Comparison of ENCODE assay signal across 13 cellular contexts in genomic region chr10:103507235-103508191, GRCh38. TPM values are rescaled to one million over a fixed set of nuclear protein-coding genes. Genes with fewer than 3 reads are reported as not detected.
DNase-seq lines count a peak whose midpoint lies in the region; ATAC-seq, FAIRE-seq and TF ChIP-seq lines count a peak whose summit lies in the region.
"Had no signal": no experiment of that assay in that cellular context is flagged by ENCODE, and none has a peak within 500 bp of the region (broad histone marks: within the 10 kb centered on the region; RNA-seq: fewer than 3 reads in every experiment).

No MANE protein-coding gene starts in this region.

- no peaks in the 10 kb centered on the region for H3K36me3 Mint-ChIP-seq in nephron (ENCODE audit: low read depth)

- TF ChIP-seq CTCF in GM10266 (IDR thresholded peaks at IDR 0.05; ENCODE audit: control insufficient read depth, insufficient read depth, low read depth, missing control alignments), result peak; percentile 14
- TF ChIP-seq CTCF in GM12878 (IDR thresholded peaks at IDR 0.05 in 2 of 3, conservative IDR thresholded peaks at IDR 0.05 in 1 of 3; ENCODE audit: control insufficient read depth in 2 of 3, extremely low read depth in 1 of 3, insufficient read depth in 1 of 3, low read depth in 3 of 3, low read length in 3 of 3), result peak in 2 of 3 experiments; percentile 10 to 11; a peak in 1 of 6 replicates
- no peak for TF ChIP-seq CTCF in nephron (IDR thresholded peaks at IDR 0.05; ENCODE audit: unreplicated experiment in 3 of 3)

- DNase-seq in GM10266 (ENCODE audit: extremely low spot score) (no peak), NCI-H1436 (lab: John Stamatoyannopoulos, UW) (peak; percentile 82), GM12878 (ENCODE audit: low read depth, low spot score) (no peak), germinal center (ENCODE audit: low spot score) (no peak), HuH-7.5 (ENCODE audit: low spot score) (no peak), NCI-H524 treated with DMSO at 0.1 percent for 48 hours (lab: John Stamatoyannopoulos, UW) (no peak)
- DNase-seq: activated CD8-positive, alpha-beta T cell treated with anti-CD3 and anti-CD28 coated beads for 36 hours; activated naive CD8-positive, alpha-beta T cell treated with anti-CD3 and anti-CD28 coated beads, Interleukin-2, amount 50 U/mL, for 24 hours; effector memory CD8-positive, alpha-beta T cell had no signal

- H2AFZ ChIP-seq in GM12878 (ENCODE audit: control insufficient read depth, low read depth, low read length), result no peak overlapping the region

- peaks cover 46% of the 10 kb centered on the region for H3K27me3 Mint-ChIP-seq in nephron (ENCODE audit: low read depth)

- ATAC-seq in GM12878, result peak; percentile 11; the same call in 2 of the 3 replicates
- ATAC-seq in HG03175 (IDR thresholded peaks at IDR 0.05; ENCODE audit: unreplicated experiment), result no peak
- ATAC-seq: activated CD8-positive, alpha-beta T cell treated with anti-CD3 and anti-CD28 coated beads for 36 hours; activated naive CD8-positive, alpha-beta T cell treated with anti-CD3 and anti-CD28 coated beads, Interleukin-2, amount 50 U/mL, for 24 hours; effector memory CD8-positive, alpha-beta T cell had no signal

- H3K4me1 Mint-ChIP-seq in nephron, result peaks cover 33% of the 10 kb centered on the region

- peak overlapping the region in 2 of 3 experiments; percentile 22 to 66 for H3K27ac Mint-ChIP-seq in nephron
- H3K27ac Mint-ChIP-seq: activated CD8-positive, alpha-beta T cell treated with anti-CD3 and anti-CD28 coated beads for 36 hours; activated naive CD8-positive, alpha-beta T cell treated with anti-CD3 and anti-CD28 coated beads, Interleukin-2, amount 50 U/mL, for 24 hours; effector memory CD8-positive, alpha-beta T cell had no signal

- H3K9me3 Mint-ChIP-seq in nephron, result no peaks in the 10 kb centered on the region
- H3K9me3 Mint-ChIP-seq: activated CD8-positive, alpha-beta T cell treated with anti-CD3 and anti-CD28 coated beads for 36 hours; activated naive CD8-positive, alpha-beta T cell treated with anti-CD3 and anti-CD28 coated beads, Interleukin-2, amount 50 U/mL, for 24 hours; effector memory CD8-positive, alpha-beta T cell had no signal

- CTCF ChIA-PET in GM12878 (lab: Yijun Ruan, JAX), result no interaction called here

- in situ Hi-C loops in GM12878 (cut with MboI), result no loop called here

- no peak for TF ChIP-seq POLR2A in GM12878 (IDR thresholded peaks at IDR 0.05; ENCODE audit: low read depth, low read length)

- no peak overlapping the region for H3K4me2 ChIP-seq in GM12878 (ENCODE audit: control insufficient read depth, insufficient read depth)
- H3K4me2 ChIP-seq: KMS-11, smooth muscle cell had no signal

- no peak for FAIRE-seq in GM12878 (lab: Jason Lieb, UNC)

- no peaks in the 10 kb centered on the region for H3K36me3 ChIP-seq in GM12878 (ENCODE audit: control insufficient read depth in 2 of 2, insufficient read depth in 2 of 2, low read length in 1 of 2)

- no peak overlapping the region for H3K9ac ChIP-seq in GM12878 (ENCODE audit: control insufficient read depth, insufficient read depth, low read length)
- H3K9ac ChIP-seq: KMS-11 had no signal

- TF ChIP-seq EP300 in GM12878 (IDR thresholded peaks at IDR 0.05; ENCODE audit: borderline replicate concordance in 1 of 2, control insufficient read depth in 1 of 2, low read depth in 2 of 2, low read length in 2 of 2), result no peak

- no peaks in the 10 kb centered on the region for H3K79me2 ChIP-seq in GM12878 (ENCODE audit: control insufficient read depth, insufficient read depth, low read length)

- WGBS in GM12878 (ENCODE audit: insufficient coverage, insufficient replicate concordance, low lambda C conversion rate, missing lambda C conversion rate), result 15% methylated on average over 10 of the region's 10 CpGs

- no peak overlapping the region for H3K27ac ChIP-seq in GM12878 (ENCODE audit: control insufficient read depth, insufficient read depth)
- H3K27ac ChIP-seq: KMS-11 had no signal

- no peak overlapping the region for H3K4me3 Mint-ChIP-seq in nephron
- H3K4me3 Mint-ChIP-seq: activated CD8-positive, alpha-beta T cell treated with anti-CD3 and anti-CD28 coated beads for 36 hours; activated naive CD8-positive, alpha-beta T cell treated with anti-CD3 and anti-CD28 coated beads, Interleukin-2, amount 50 U/mL, for 24 hours; effector memory CD8-positive, alpha-beta T cell had no signal

- SMC1A ChIA-PET in GM12878 (lab: Charles Lee; ENCODE audit: uncharacterized antibody, unreplicated experiment), result interaction anchor here (1.0 kb wide), 2 partner anchors 16 to 105 kb away, joined by 3 read pairs; no protein-coding TSS in a partner anchor

- no peaks in the 10 kb centered on the region for H3K9me3 ChIP-seq in GM12878 (replicated peaks; ENCODE audit: control insufficient read depth, insufficient read depth, low read length)

- H3K4me1 ChIP-seq in GM12878 (ENCODE audit: control insufficient read depth, insufficient read depth, low read length), result peaks cover 6% of the 10 kb centered on the region

- H3K27me3 ChIP-seq in GM12878 (replicated peaks in 1 of 2; ENCODE audit: control insufficient read depth in 2 of 2, insufficient read depth in 2 of 2, low read length in 1 of 2), result peaks cover 0 to 2% of the 10 kb centered on the region in 2 experiments; a peak in 2 of 4 replicates

- no TSS peak for BruUV-seq in GM12878 (replicated peaks; lab: Mats Ljungman, UMichigan)

- intact Hi-C loops in GM12878 (cut with micrococcal nuclease; ENCODE audit: unreplicated experiment), result no loop called here

- H3K4me3 ChIP-seq in GM12878, result no peak overlapping the region
- H3K4me3 ChIP-seq: smooth muscle cell had no signal

- no peak for TF ChIP-seq RAD21 in GM12878 (IDR thresholded peaks at IDR 0.05; ENCODE audit: insufficient read depth, low read depth, low read length)

- POLR2A ChIA-PET in GM12878 (lab: Charles Lee), result interaction anchor here (0.5 kb wide), 1 partner anchor 24 kb away, joined by 9 read pairs; no protein-coding TSS in a partner anchor

- RAD21 ChIA-PET in GM12878 (lab: Charles Lee; ENCODE audit: unreplicated experiment), result no interaction called here

- no peaks in the 10 kb centered on the region for H4K20me1 ChIP-seq in GM12878 (ENCODE audit: control insufficient read depth, insufficient read depth)

RNA-seq across cellular contexts. Expression of gene NEURL1, which starts 14.0 kb away (rescaled TPM):
- total RNA-seq in GM12878 (2013; cell fraction: nucleolus; rRNA removed), result 0.58 TPM in 1 of 2 replicates, not detected in the other
- total RNA-seq in GM12878 (2014; rRNA removed) (not detected in 2 replicates), GM12878 (2014; rRNA removed; fragmentation: Illumina TruSeq; extraction: Trizol) (not detected in 2 replicates), GM12878 (2021) (0.05 and 0.13 TPM in 2 replicates)
- not detected for polyA plus RNA-seq in GM12878 (2011; ENCODE audit: low read depth)
- polyA plus RNA-seq in GM12878 (2011; rRNA removed) (0.01 and 0.04 TPM in 2 replicates), GM12878 (2014; fragmentation: Illumina TruSeq; extraction: Trizol) (not detected in 2 replicates), GM12878 (2014; fragmentation: Nextera tagmentation; extraction: Ambion mirVana) (under 1 TPM in 1 of 2 experiments, not detected in 1; 0.02 TPM), GM12878 (2014; rRNA removed) (0.03 and 0.05 TPM in 2 replicates), GM12878 (2016; fragmentation: Nextera tagmentation; extraction: Ambion mirVana) (not detected)
- polyA plus RNA-seq in GM12878 (2011; cell fraction: cytosol; rRNA removed), result 0.03 and 0.04 TPM in 2 replicates
- polyA plus RNA-seq in GM12878 (2011; cell fraction: nucleus; rRNA removed), result 0.29 and 0.31 TPM in 2 replicates
- polyA plus RNA-seq in GM12878 (2012), result 0.28 and 0.39 TPM in 2 replicates
- polyA minus RNA-seq in GM12878 (2011; rRNA and poly(A)+ RNA removed), result not detected in 2 replicates
- not detected in 2 replicates for polyA minus RNA-seq in GM12878 (2011; cell fraction: cytosol; rRNA and poly(A)+ RNA removed)
- not detected in 2 replicates for polyA minus RNA-seq in GM12878 (2011; cell fraction: nucleus; rRNA and poly(A)+ RNA removed)

RNA-seq across cellular contexts. Expression of gene CALHM3, which starts 28.5 kb away (rescaled TPM):
- 0.39 TPM in 1 of 2 replicates, not detected in the other for total RNA-seq in GM12878 (2013; cell fraction: nucleolus; rRNA removed)
- total RNA-seq in GM12878 (2014; rRNA removed), result 0.11 and 0.22 TPM in 2 replicates
- total RNA-seq in GM12878 (2014; rRNA removed; fragmentation: Illumina TruSeq; extraction: Trizol), result not detected in 2 replicates
- 0.16 TPM in 1 of 2 replicates, not detected in the other for total RNA-seq in GM12878 (2021)
- not detected for polyA plus RNA-seq in GM12878 (2011; ENCODE audit: low read depth)
- 0.42 TPM in 2 replicates for polyA plus RNA-seq in GM12878 (2011; rRNA removed)
- 0.96 and 1.0 TPM in 2 replicates for polyA plus RNA-seq in GM12878 (2011; cell fraction: cytosol; rRNA removed)
- polyA plus RNA-seq in GM12878 (2011; cell fraction: nucleus; rRNA removed), result 0.22 and 0.88 TPM in 2 replicates
- polyA plus RNA-seq in GM12878 (2012), result 0.12 and 0.22 TPM in 2 replicates
- polyA plus RNA-seq in GM12878 (2014; fragmentation: Illumina TruSeq; extraction: Trizol), result not detected in 2 replicates
- under 1 TPM in 1 of 2 experiments, not detected in 1; 0.03 TPM for polyA plus RNA-seq in GM12878 (2014; fragmentation: Nextera tagmentation; extraction: Ambion mirVana)
- polyA plus RNA-seq in GM12878 (2014; rRNA removed), result 0.09 TPM in 1 of 2 replicates, not detected in the other
- under 1 TPM in 1 of 2 experiments, not detected in 1; 0.13 TPM for polyA plus RNA-seq in GM12878 (2016; fragmentation: Nextera tagmentation; extraction: Ambion mirVana)
- polyA minus RNA-seq in GM12878 (2011; rRNA and poly(A)+ RNA removed), result 0.21 TPM in 1 of 2 replicates, not detected in the other
- polyA minus RNA-seq in GM12878 (2011; cell fraction: cytosol; rRNA and poly(A)+ RNA removed), result not detected in 2 replicates
- polyA minus RNA-seq in GM12878 (2011; cell fraction: nucleus; rRNA and poly(A)+ RNA removed), result not detected in 2 replicates
- total RNA-seq: activated CD8-positive, alpha-beta T cell treated with anti-CD3 and anti-CD28 coated beads for 36 hours; smooth muscle cell had no signal
- polyA plus RNA-seq: smooth muscle cell had no signal

RNA-seq across cellular contexts. Expression of gene CALHM1, which starts 48.8 kb away (rescaled TPM):
- total RNA-seq in GM12878 (2013; cell fraction: nucleolus; rRNA removed), result 1.4 and 1.9 TPM in 2 replicates
- total RNA-seq in GM12878 (2014; rRNA removed) (0.17 and 0.65 TPM in 2 replicates), GM12878 (2014; rRNA removed; fragmentation: Illumina TruSeq; extraction: Trizol) (0.14 and 0.18 TPM in 2 replicates), GM12878 (2021) (0.31 and 0.40 TPM in 2 replicates)
- 0.28 TPM for polyA plus RNA-seq in GM12878 (2011; ENCODE audit: low read depth)
- polyA plus RNA-seq in GM12878 (2011; rRNA removed) (1.2 and 1.7 TPM in 2 replicates), GM12878 (2014; fragmentation: Illumina TruSeq; extraction: Trizol) (0.16 and 0.17 TPM in 2 replicates), GM12878 (2014; fragmentation: Nextera tagmentation; extraction: Ambion mirVana) (under 1 TPM; 0.05 to 0.15 TPM), GM12878 (2014; rRNA removed) (0.18 and 0.45 TPM in 2 replicates), GM12878 (2016; fragmentation: Nextera tagmentation; extraction: Ambion mirVana) (under 1 TPM; 0.06 to 0.08 TPM)
- 1.5 and 1.7 TPM in 2 replicates for polyA plus RNA-seq in GM12878 (2011; cell fraction: cytosol; rRNA removed)
- 2.2 and 2.7 TPM in 2 replicates for polyA plus RNA-seq in GM12878 (2011; cell fraction: nucleus; rRNA removed)
- 0.35 and 0.49 TPM in 2 replicates for polyA plus RNA-seq in GM12878 (2012)
- polyA minus RNA-seq in GM12878 (2011; rRNA and poly(A)+ RNA removed), result 1.6 and 2.7 TPM in 2 replicates
- 0.31 and 0.80 TPM in 2 replicates for polyA minus RNA-seq in GM12878 (2011; cell fraction: cytosol; rRNA and poly(A)+ RNA removed)
- 4.0 and 4.2 TPM in 2 replicates for polyA minus RNA-seq in GM12878 (2011; cell fraction: nucleus; rRNA and poly(A)+ RNA removed)
- total RNA-seq: activated CD8-positive, alpha-beta T cell treated with anti-CD3 and anti-CD28 coated beads for 36 hours; smooth muscle cell had no signal

RNA-seq across cellular contexts. Expression of gene CALHM2, which starts 55.3 kb away (rescaled TPM):
- total RNA-seq in GM12878 (2013; cell fraction: nucleolus; rRNA removed), result 24.6 and 24.7 TPM in 2 replicates
- 7.5 and 8.0 TPM in 2 replicates for total RNA-seq in GM12878 (2014; rRNA removed)
- total RNA-seq in GM12878 (2014; rRNA removed; fragmentation: Illumina TruSeq; extraction: Trizol), result 5.0 and 6.1 TPM in 2 replicates
- total RNA-seq in GM12878 (2021), result 15.2 and 15.3 TPM in 2 replicates
- 4.3 TPM for polyA plus RNA-seq in GM12878 (2011; ENCODE audit: low read depth)
- polyA plus RNA-seq in GM12878 (2011; rRNA removed), result 11.8 and 23.7 TPM in 2 replicates
- polyA plus RNA-seq in GM12878 (2011; cell fraction: cytosol; rRNA removed), result 32.2 and 40.1 TPM in 2 replicates
- 56.9 and 57.7 TPM in 2 replicates for polyA plus RNA-seq in GM12878 (2011; cell fraction: nucleus; rRNA removed)
- polyA plus RNA-seq in GM12878 (2012), result 9.2 and 14.4 TPM in 2 replicates
- 5.5 and 8.1 TPM in 2 replicates for polyA plus RNA-seq in GM12878 (2014; fragmentation: Illumina TruSeq; extraction: Trizol)
- 1 to 10 TPM in 1 of 2 experiments, under 1 TPM in 1; 0.60 to 1.9 TPM for polyA plus RNA-seq in GM12878 (2014; fragmentation: Nextera tagmentation; extraction: Ambion mirVana)
- 14.5 and 15.2 TPM in 2 replicates for polyA plus RNA-seq in GM12878 (2014; rRNA removed)
- 10 to 100 TPM; 10.4 to 12.6 TPM for polyA plus RNA-seq in GM12878 (2016; fragmentation: Nextera tagmentation; extraction: Ambion mirVana)
- 22.8 and 48.1 TPM in 2 replicates for polyA minus RNA-seq in GM12878 (2011; rRNA and poly(A)+ RNA removed)
- 11.5 and 17.3 TPM in 2 replicates for polyA minus RNA-seq in GM12878 (2011; cell fraction: cytosol; rRNA and poly(A)+ RNA removed)
- polyA minus RNA-seq in GM12878 (2011; cell fraction: nucleus; rRNA and poly(A)+ RNA removed), result 32.5 and 51.8 TPM in 2 replicates

Comparison
In these comparisons a context has a peak if more than half of its experiments do, and no peak if none do; other contexts are left out.
1. CTCF ChIP-seq: peak in GM10266 (single experiment) and GM12878 (2 of 3); none in nephron (0 of 3).